In genomic region chr6:113383701-113384100, GRCh38 we compare ENCODE assay signal across 17 cellular contexts.
DNase-seq lines count a peak whose midpoint lies in the region; ATAC-seq and TF ChIP-seq lines count a peak whose summit lies in the region.
"Had no signal": no experiment of that assay in that cellular context is flagged by ENCODE, and none has a peak within 500 bp of the region (broad histone marks: within the 10 kb centered on the region; RNA-seq: fewer than 3 reads in every experiment).

No MANE protein-coding gene starts in this region.

- 94% methylated on average over 2 of the region's 2 CpGs for WGBS in SK-N-SH (ENCODE audit: low lambda C conversion rate)

- TF ChIP-seq RAD21 in SK-N-SH (IDR thresholded peaks at IDR 0.05; ENCODE audit: low read length) = no peak

- H3K9me3 Mint-ChIP-seq in HFFc6 = no peaks in the 10 kb centered on the region
- H3K9me3 Mint-ChIP-seq: CD14-positive monocyte; CD8-positive, alpha-beta T cell; GM23338; H9; IgD-negative memory B cell had no signal

- H3K4me1 Mint-ChIP-seq in HFFc6 (ENCODE audit: low read depth) = peaks cover 62% of the 10 kb centered on the region
- H3K4me1 Mint-ChIP-seq: CD14-positive monocyte, GM23338, H9 had no signal

- peak overlapping the region; percentile 21; the same call in 1 of the 2 replicates for H3K27ac Mint-ChIP-seq in HFFc6
- H3K27ac Mint-ChIP-seq: CD8-positive, alpha-beta T cell; GM23338; IgD-negative memory B cell had no signal

- H3F3A ChIP-seq in SK-N-SH (replicated peaks; ENCODE audit: insufficient read depth) = peaks cover 33% of the 10 kb centered on the region

- peaks cover 8 to 33% of the 10 kb centered on the region in 2 experiments for H3K4me1 ChIP-seq in SK-N-SH (ENCODE audit: control insufficient read depth in 1 of 2, insufficient read depth in 2 of 2, low read depth in 1 of 2, low read length in 1 of 2)

- H3K79me2 ChIP-seq in SK-N-SH (ENCODE audit: insufficient read depth) = no peaks in the 10 kb centered on the region

- no peak overlapping the region for H3K4me3 ChIP-seq in SK-N-SH (ENCODE audit: low read depth in 2 of 2, low read length in 1 of 2)
- H3K4me3 ChIP-seq: GM23338 had no signal

- TF ChIP-seq EP300 in SK-N-SH (IDR thresholded peaks at IDR 0.05; ENCODE audit: borderline replicate concordance in 1 of 2, low read depth in 1 of 2, low read length in 1 of 2) = no peak

- H3K9me2 ChIP-seq in SK-N-SH = no peaks in the 10 kb centered on the region

- no peak overlapping the region for H3K9ac ChIP-seq in SK-N-SH

- no peak overlapping the region for H3K4me3 Mint-ChIP-seq in HFFc6
- H3K4me3 Mint-ChIP-seq: CD14-positive monocyte; CD8-positive, alpha-beta T cell; GM23338; H9; IgD-negative memory B cell had no signal

- H3K36me3 Mint-ChIP-seq in HFFc6 (ENCODE audit: low read depth) = no peaks in the 10 kb centered on the region
- H3K36me3 Mint-ChIP-seq: CD14-positive monocyte; CD8-positive, alpha-beta T cell; IgD-negative memory B cell had no signal

- H3K27me3 Mint-ChIP-seq in HFFc6 (ENCODE audit: insufficient read depth) = no peaks in the 10 kb centered on the region
- H3K27me3 Mint-ChIP-seq: IgD-negative memory B cell had no signal

- H3K27ac ChIP-seq in SK-N-SH (ENCODE audit: low read depth in 2 of 2, low read length in 1 of 2) = peak overlapping the region in 1 of 2 experiments; percentile 90; a peak in 1 of 4 replicates
- H3K27ac ChIP-seq: 22Rv1 had no signal

- H3K36me3 ChIP-seq in SK-N-SH (replicated peaks in 1 of 2; ENCODE audit: control insufficient read depth in 1 of 2, insufficient read depth in 2 of 2, low read length in 1 of 2) = no peaks in the 10 kb centered on the region

- POLR2A ChIA-PET in SK-N-SH (lab: Yijun Ruan, JAX) = no interaction called here

- no peak for TF ChIP-seq CTCF in SK-N-SH (IDR thresholded peaks at IDR 0.05)
- TF ChIP-seq CTCF in HFFc6 (IDR thresholded peaks at IDR 0.05) = no peak

- no peak for ATAC-seq in SK-N-SH treated with all-trans-retinoic acid at 6 μM for 48 hours
- no peak for ATAC-seq in GM21526 (IDR thresholded peaks at IDR 0.05; ENCODE audit: low FRiP score, unreplicated experiment)
- ATAC-seq: CD8-positive, alpha-beta T cell; GM23338 had no signal

- CTCF ChIA-PET in SK-N-SH (lab: Yijun Ruan, JAX) = no interaction called here

- H2AFZ ChIP-seq in SK-N-SH (ENCODE audit: low read depth) = peak overlapping the region; percentile 33; the same call in 1 of the 2 replicates
- H2AFZ ChIP-seq: GM23338 had no signal

- no peak overlapping the region for H3K4me2 ChIP-seq in SK-N-SH
- H3K4me2 ChIP-seq: GM23338 had no signal

- H4K20me1 ChIP-seq in SK-N-SH (ENCODE audit: insufficient read depth) = no peaks in the 10 kb centered on the region

- DNase-seq in SK-N-SH (no peak), HFFc6 (no peak), fibroblast of gingiva (ENCODE audit: low read depth) (peak; percentile 7), occipital lobe (lab: John Stamatoyannopoulos, UW) (no peak), NCI-H2171 (lab: John Stamatoyannopoulos, UW) (no peak)
- DNase-seq in stimulated activated CD4-positive, alpha-beta T cell treated with anti-CD3 and anti-CD28 coated beads, Interleukin-4, amount 100 ng/mL, for 24 hours = no peak
- DNase-seq: CD8-positive, alpha-beta T cell; COR-L47; DND-41; H9; KG1 had no signal

- H3K9me3 ChIP-seq in SK-N-SH = no peaks in the 10 kb centered on the region

- no peaks in the 10 kb centered on the region for H3K27me3 ChIP-seq in SK-N-SH (ENCODE audit: insufficient read depth)

TF ChIP-seq in SK-N-SH, 30 proteins besides CTCF, POLR2A, EP300 and RAD21:
- TF ChIP-seq RFX5 (IDR thresholded peaks at IDR 0.05; ENCODE audit: low read length) = no peak
- TF ChIP-seq YY1 (IDR thresholded peaks at IDR 0.05; ENCODE audit: low read depth) = no peak
- no peak for TF ChIP-seq USF1 (IDR thresholded peaks at IDR 0.05; ENCODE audit: borderline replicate concordance, low read depth)
TF ChIP-seq in SK-N-SH: peak in this region for 0.

TF ChIP-seq in SK-N-SH treated with all-trans-retinoic acid at 6 μM for 48 hours, 23 proteins besides CTCF, POLR2A, EP300 and RAD21:
- TF ChIP-seq CSRNP3 (CRISPR knock-in tag; IDR thresholded peaks at IDR 0.05) (no peak), CSDC2 (CRISPR knock-in tag; IDR thresholded peaks at IDR 0.05) (no peak), ZFP3 (CRISPR knock-in tag; IDR thresholded peaks at IDR 0.05) (no peak), ZFP30 (CRISPR knock-in tag; IDR thresholded peaks at IDR 0.05) (no peak), ZNF70 (CRISPR knock-in tag; IDR thresholded peaks at IDR 0.05) (no peak), TCF4 (CRISPR knock-in tag; IDR thresholded peaks at IDR 0.05; ENCODE audit: borderline replicate concordance) (no peak), TOX (CRISPR knock-in tag; IDR thresholded peaks at IDR 0.05; ENCODE audit: borderline replicate concordance) (no peak), ISL1 (CRISPR knock-in tag; IDR thresholded peaks at IDR 0.05) (no peak), PATZ1 (CRISPR knock-in tag; IDR thresholded peaks at IDR 0.05; ENCODE audit: borderline replicate concordance) (no peak), TSHZ2 (CRISPR knock-in tag; IDR thresholded peaks at IDR 0.05) (no peak), SNAI2 (CRISPR knock-in tag; IDR thresholded peaks at IDR 0.05) (no peak)
